ENCODE assay signal across 19 cellular contexts in the genomic region with DNA sequence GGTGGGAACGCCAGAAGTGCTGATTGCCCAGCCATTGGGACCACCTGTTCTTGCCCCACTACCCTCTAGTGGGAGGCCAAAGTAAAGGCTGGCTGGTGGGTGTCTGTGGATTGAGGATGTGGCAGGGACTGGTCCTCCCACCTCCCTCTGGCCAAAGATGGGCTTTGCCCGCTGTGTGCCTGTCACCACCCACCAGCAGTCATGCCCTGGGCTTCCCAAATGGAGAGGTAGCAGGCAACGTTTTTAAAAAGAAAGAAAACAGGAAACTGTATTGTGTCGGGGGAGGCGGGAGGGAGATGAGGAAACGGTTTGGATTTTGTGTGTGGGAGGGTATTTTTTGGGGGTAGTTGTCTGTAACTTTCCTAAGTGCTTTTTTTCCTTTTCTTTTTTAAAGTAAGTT. TPM values are rescaled to one million over a fixed set of nuclear protein-coding genes. Genes with fewer than 3 reads are reported as not detected.
A peak's percentile ranks its signal among the peaks of the same experiment; 100 is the strongest.
DNase-seq lines count a peak whose midpoint lies in the region; ATAC-seq, FAIRE-seq and TF ChIP-seq lines count a peak whose summit lies in the region.
"Had no signal": no experiment of that assay in that cellular context is flagged by ENCODE, and none has a peak within 500 bp of the region (broad histone marks: within the 10 kb centered on the region; RNA-seq: fewer than 3 reads in every experiment).

No MANE protein-coding gene starts in this region.

- H3K27ac Mint-ChIP-seq in activated CD4-positive, alpha-beta T cell treated with anti-CD3 and anti-CD28 coated beads, Interleukin-2, amount 10 ng/mL, durations not matched to agents 7 days and 5 days = peak overlapping the region; percentile 74
- H3K27ac Mint-ChIP-seq in astrocyte (ENCODE audit: unreplicated experiment) = peak overlapping the region; percentile 63

- H3K36me3 ChIP-seq in astrocyte (ENCODE audit: insufficient read depth, low read length) (peaks cover 6% of the 10 kb centered on the region), smooth muscle cell (ENCODE audit: low read depth) (no peaks in the 10 kb centered on the region)

- DNase-seq in activated CD4-positive, alpha-beta T cell treated with anti-CD3 and anti-CD28 coated beads, Interleukin-2, amount 10 ng/mL, durations not matched to agents 7 days and 5 days = no peak
- DNase-seq in activated CD4-positive, alpha-beta T cell treated with anti-CD3 and anti-CD28 coated beads for 1 hour = no peak
- DNase-seq in KBM-7 (peak; percentile 66), astrocyte (ENCODE audit: low read depth) (no peak), smooth muscle cell (lab: John Stamatoyannopoulos, UW; ENCODE audit: unreplicated experiment) (no peak), GM12891 (ENCODE audit: insufficient read length, low spot score) (no peak), foreskin keratinocyte (no peak)
- DNase-seq: amniotic stem cell, Caco-2, H7, NCI-H2081, NCI-H526 had no signal

- H3K4me1 ChIP-seq in astrocyte (ENCODE audit: insufficient read depth, low read length) (peaks cover 16% of the 10 kb centered on the region), smooth muscle cell (ENCODE audit: low read depth) (no peaks in the 10 kb centered on the region), foreskin keratinocyte (peaks cover 5% of the 10 kb centered on the region)
- H3K4me1 ChIP-seq: Caco-2 had no signal

- H3K4me1 Mint-ChIP-seq in activated CD4-positive, alpha-beta T cell treated with anti-CD3 and anti-CD28 coated beads, Interleukin-2, amount 10 ng/mL, durations not matched to agents 7 days and 5 days = peaks cover 20% of the 10 kb centered on the region
- H3K4me1 Mint-ChIP-seq in astrocyte (ENCODE audit: low read depth, unreplicated experiment) = peaks cover 29% of the 10 kb centered on the region

- H3F3A ChIP-seq in smooth muscle cell (ENCODE audit: low read depth) = peaks cover 5% of the 10 kb centered on the region

- POLR2A ChIA-PET in activated CD4-positive, alpha-beta T cell treated with anti-CD3 and anti-CD28 coated beads, Interleukin-2, amount 10 ng/mL, durations not matched to agents 7 days and 5 days (lab: Charles Lee) = no interaction called here

- H3K4me2 ChIP-seq in astrocyte (ENCODE audit: low read length) (peak overlapping the region; percentile 1), smooth muscle cell (peak overlapping the region; percentile 30)

- TF ChIP-seq POLR2A in GM12891 (IDR thresholded peaks at IDR 0.05; ENCODE audit: low read depth, low read length) = no peak

- H3K79me2 ChIP-seq in astrocyte (ENCODE audit: insufficient read depth, low read length) (peaks cover 50% of the 10 kb centered on the region), smooth muscle cell (ENCODE audit: low read depth) (peaks cover 10% of the 10 kb centered on the region)

- H3K9ac ChIP-seq in astrocyte (ENCODE audit: low read length) (peak overlapping the region; percentile 3), smooth muscle cell (ENCODE audit: low read depth) (no peak overlapping the region)

- H2AFZ ChIP-seq in astrocyte (ENCODE audit: low read depth, low read length) (no peak overlapping the region), smooth muscle cell (ENCODE audit: low read depth) (no peak overlapping the region)

- CTCF ChIA-PET in activated CD4-positive, alpha-beta T cell treated with anti-CD3 and anti-CD28 coated beads, Interleukin-2, amount 10 ng/mL, durations not matched to agents 7 days and 5 days (lab: Charles Lee) = no interaction called here

- H3K36me3 Mint-ChIP-seq in activated CD4-positive, alpha-beta T cell treated with anti-CD3 and anti-CD28 coated beads, Interleukin-2, amount 10 ng/mL, durations not matched to agents 7 days and 5 days (ENCODE audit: low read depth) = peaks cover 19% of the 10 kb centered on the region
- peaks cover 23% of the 10 kb centered on the region for H3K36me3 Mint-ChIP-seq in astrocyte (ENCODE audit: low read depth, unreplicated experiment)

- H4K20me1 ChIP-seq in astrocyte (ENCODE audit: insufficient read depth, low read length) (peaks cover 53% of the 10 kb centered on the region), smooth muscle cell (ENCODE audit: low read depth) (peaks cover 56% of the 10 kb centered on the region)

- TF ChIP-seq CTCF in astrocyte (IDR thresholded peaks at IDR 0.05; ENCODE audit: insufficient read depth, low read depth, low read length) = no peak
- no peak for TF ChIP-seq CTCF in smooth muscle cell (IDR thresholded peaks at IDR 0.05; ENCODE audit: borderline replicate concordance, insufficient read depth, poor library complexity, severe bottlenecking)
- no peak for TF ChIP-seq CTCF in foreskin keratinocyte (conservative IDR thresholded peaks at IDR 0.05)

- no peak for ATAC-seq in HG02759 (IDR thresholded peaks at IDR 0.05; ENCODE audit: unreplicated experiment)
- no peak for ATAC-seq in foreskin keratinocyte

- FAIRE-seq in astrocyte (lab: Jason Lieb, UNC) (no peak), GM12891 (lab: Jason Lieb, UNC) (no peak)
- FAIRE-seq: A204.1, colon had no signal

- H3K27ac ChIP-seq in astrocyte (ENCODE audit: low read depth, low read length) = no peak overlapping the region
- no peak overlapping the region for H3K27ac ChIP-seq in smooth muscle cell (ENCODE audit: low read depth)
- H3K27ac ChIP-seq in foreskin keratinocyte = no peak overlapping the region
- H3K27ac ChIP-seq: tibial artery had no signal

- WGBS in smooth muscle cell (ENCODE audit: low lambda C conversion rate) = 75% methylated on average over 6 of the region's 6 CpGs

- H3K4me3 ChIP-seq in astrocyte (ENCODE audit: insufficient read depth, low read depth, low read length) = no peak overlapping the region
- no peak overlapping the region for H3K4me3 ChIP-seq in smooth muscle cell
- H3K4me3 ChIP-seq: tibial artery had no signal

- in situ Hi-C loops in KBM-7 (cut with MboI; ENCODE audit: low pct_unique_long_range_greater_than_20kb, low sequenced_read_pairs) = no loop called here

- no peaks in the 10 kb centered on the region for H3K27me3 Mint-ChIP-seq in activated CD4-positive, alpha-beta T cell treated with anti-CD3 and anti-CD28 coated beads, Interleukin-2, amount 10 ng/mL, durations not matched to agents 7 days and 5 days
- no peaks in the 10 kb centered on the region for H3K27me3 Mint-ChIP-seq in astrocyte (ENCODE audit: low read depth, unreplicated experiment)

- no peaks in the 10 kb centered on the region for H3K27me3 ChIP-seq in astrocyte (ENCODE audit: insufficient read depth, low read length)
- no peaks in the 10 kb centered on the region for H3K27me3 ChIP-seq in smooth muscle cell (ENCODE audit: low read depth)
- H3K27me3 ChIP-seq in foreskin keratinocyte = no peaks in the 10 kb centered on the region
- H3K27me3 ChIP-seq: tibial artery had no signal

- no peaks in the 10 kb centered on the region for H3K9me3 Mint-ChIP-seq in activated CD4-positive, alpha-beta T cell treated with anti-CD3 and anti-CD28 coated beads, Interleukin-2, amount 10 ng/mL, durations not matched to agents 7 days and 5 days
- no peaks in the 10 kb centered on the region for H3K9me3 Mint-ChIP-seq in astrocyte (ENCODE audit: unreplicated experiment)

- H3K9me3 ChIP-seq in astrocyte (ENCODE audit: insufficient read depth, low read depth, low read length) (no peaks in the 10 kb centered on the region), smooth muscle cell (replicated peaks; ENCODE audit: low read depth) (no peaks in the 10 kb centered on the region)
- H3K9me3 ChIP-seq: Caco-2, tibial artery had no signal

- no peak overlapping the region for H3K4me3 Mint-ChIP-seq in activated CD4-positive, alpha-beta T cell treated with anti-CD3 and anti-CD28 coated beads, Interleukin-2, amount 10 ng/mL, durations not matched to agents 7 days and 5 days
- H3K4me3 Mint-ChIP-seq in astrocyte (ENCODE audit: unreplicated experiment) = no peak overlapping the region

TF ChIP-seq in GM12891, 5 proteins besides CTCF, POLR2A, EP300 and RAD21:
- TF ChIP-seq SPI1 (IDR thresholded peaks at IDR 0.05; ENCODE audit: low read depth, low read length) (no peak), PAX5 (IDR thresholded peaks at IDR 0.05; ENCODE audit: insufficient read depth, low read length, severe bottlenecking) (no peak), POLR2AphosphoS5 (IDR thresholded peaks at IDR 0.05; ENCODE audit: low read depth, low read length) (no peak), TAF1 (IDR thresholded peaks at IDR 0.05; ENCODE audit: low read depth, low read length) (no peak), POU2F2 (IDR thresholded peaks at IDR 0.05; ENCODE audit: low read depth, low read length) (no peak)

RNA-seq across cellular contexts. Expression of a gene that starts 30.1 kb away (rescaled TPM):
- 100 to 1,000 TPM; 156 to 177 TPM for total RNA-seq in activated CD4-positive, alpha-beta T cell treated with anti-CD3 and anti-CD28 coated beads, Interleukin-2, amount 10 ng/mL, durations not matched to agents 7 days and 5 days
- total RNA-seq in astrocyte = 152 and 165 TPM in 2 replicates
- total RNA-seq in smooth muscle cell = 45.3 and 58.1 TPM in 2 replicates
- polyA plus RNA-seq in smooth muscle cell = 52.8 and 56.4 TPM in 2 replicates
- polyA plus RNA-seq in GM12891 (2012; ENCODE audit: low read depth, missing spikeins) = 102 TPM
- total RNA-seq in foreskin keratinocyte = 126 and 127 TPM in 2 replicates
- 104 and 119 TPM in 2 replicates for polyA plus RNA-seq in foreskin keratinocyte

RNA-seq across cellular contexts. Expression of a gene that starts 40.1 kb away (rescaled TPM):
- not detected for total RNA-seq in activated CD4-positive, alpha-beta T cell treated with anti-CD3 and anti-CD28 coated beads, Interleukin-2, amount 10 ng/mL, durations not matched to agents 7 days and 5 days
- total RNA-seq in astrocyte (not detected in 2 replicates), smooth muscle cell (not detected in 2 replicates), foreskin keratinocyte (not detected in 2 replicates)
- polyA plus RNA-seq in smooth muscle cell (0.07 TPM in 1 of 2 replicates, not detected in the other), foreskin keratinocyte (0.02 TPM in 1 of 2 replicates, not detected in the other)
- 0.09 TPM for polyA plus RNA-seq in GM12891 (2012; ENCODE audit: low read depth, missing spikeins)
- total RNA-seq: Caco-2, epithelial cell of proximal tubule, H7, mesenteric fat pad, right cardiac atrium had no signal

RNA-seq across cellular contexts. Expression of a gene that starts 43.4 kb away (rescaled TPM):
- 100 to 1,000 TPM; 107 to 115 TPM for total RNA-seq in activated CD4-positive, alpha-beta T cell treated with anti-CD3 and anti-CD28 coated beads, Interleukin-2, amount 10 ng/mL, durations not matched to agents 7 days and 5 days
- total RNA-seq in astrocyte (78.2 and 80.9 TPM in 2 replicates), smooth muscle cell (60.0 and 61.4 TPM in 2 replicates), foreskin keratinocyte (61.2 and 67.6 TPM in 2 replicates)
- polyA plus RNA-seq in smooth muscle cell (49.5 and 60.4 TPM in 2 replicates), foreskin keratinocyte (54.6 and 58.4 TPM in 2 replicates)
- 64.9 TPM for polyA plus RNA-seq in GM12891 (2012; ENCODE audit: low read depth, missing spikeins)

RNA-seq across cellular contexts. Expression of a gene that starts 44.8 kb away (rescaled TPM):
- total RNA-seq in activated CD4-positive, alpha-beta T cell treated with anti-CD3 and anti-CD28 coated beads, Interleukin-2, amount 10 ng/mL, durations not matched to agents 7 days and 5 days = 10 to 100 TPM; 15.5 to 19.3 TPM
- total RNA-seq in astrocyte (25.6 and 27.9 TPM in 2 replicates), smooth muscle cell (14.7 and 16.5 TPM in 2 replicates), foreskin keratinocyte (12.9 and 14.1 TPM in 2 replicates)
- polyA plus RNA-seq in smooth muscle cell (19.3 and 22.6 TPM in 2 replicates), foreskin keratinocyte (10.4 and 11.3 TPM in 2 replicates)
- polyA plus RNA-seq in GM12891 (2012; ENCODE audit: low read depth, missing spikeins) = 12.0 TPM
